ENCODE assay signal across 1 cellular context in the genomic region with DNA sequence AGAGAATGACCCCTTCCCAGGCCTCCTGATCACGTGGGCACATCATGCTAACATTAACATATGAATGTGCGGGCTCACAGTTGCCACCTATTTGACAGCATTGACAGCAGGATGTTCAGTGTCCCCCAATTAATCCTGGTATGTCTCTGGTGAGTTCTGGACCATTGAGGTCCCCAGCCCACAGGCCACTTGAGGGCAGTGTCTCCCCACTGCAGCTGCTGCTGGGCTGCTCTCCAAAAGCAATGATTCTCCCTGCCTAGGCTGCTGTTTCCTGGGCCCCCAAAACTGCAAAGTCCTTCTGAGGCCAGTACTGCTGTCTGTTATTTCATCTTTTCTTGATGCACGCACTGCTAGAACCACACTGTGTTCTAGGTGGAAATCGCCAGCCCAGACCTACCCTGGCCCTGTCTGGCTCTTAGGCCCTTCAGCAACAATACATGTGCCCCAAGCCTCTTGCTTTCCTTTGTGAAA.
TF ChIP-seq lines count a peak whose summit lies in the region.

No MANE protein-coding gene starts in this region.

TF ChIP-seq in SK-N-SH treated with all-trans-retinoic acid at 6 μM for 48 hours, 23 proteins besides CTCF, POLR2A, EP300 and RAD21 (continued from another document):
- TF ChIP-seq, protein P1, sequence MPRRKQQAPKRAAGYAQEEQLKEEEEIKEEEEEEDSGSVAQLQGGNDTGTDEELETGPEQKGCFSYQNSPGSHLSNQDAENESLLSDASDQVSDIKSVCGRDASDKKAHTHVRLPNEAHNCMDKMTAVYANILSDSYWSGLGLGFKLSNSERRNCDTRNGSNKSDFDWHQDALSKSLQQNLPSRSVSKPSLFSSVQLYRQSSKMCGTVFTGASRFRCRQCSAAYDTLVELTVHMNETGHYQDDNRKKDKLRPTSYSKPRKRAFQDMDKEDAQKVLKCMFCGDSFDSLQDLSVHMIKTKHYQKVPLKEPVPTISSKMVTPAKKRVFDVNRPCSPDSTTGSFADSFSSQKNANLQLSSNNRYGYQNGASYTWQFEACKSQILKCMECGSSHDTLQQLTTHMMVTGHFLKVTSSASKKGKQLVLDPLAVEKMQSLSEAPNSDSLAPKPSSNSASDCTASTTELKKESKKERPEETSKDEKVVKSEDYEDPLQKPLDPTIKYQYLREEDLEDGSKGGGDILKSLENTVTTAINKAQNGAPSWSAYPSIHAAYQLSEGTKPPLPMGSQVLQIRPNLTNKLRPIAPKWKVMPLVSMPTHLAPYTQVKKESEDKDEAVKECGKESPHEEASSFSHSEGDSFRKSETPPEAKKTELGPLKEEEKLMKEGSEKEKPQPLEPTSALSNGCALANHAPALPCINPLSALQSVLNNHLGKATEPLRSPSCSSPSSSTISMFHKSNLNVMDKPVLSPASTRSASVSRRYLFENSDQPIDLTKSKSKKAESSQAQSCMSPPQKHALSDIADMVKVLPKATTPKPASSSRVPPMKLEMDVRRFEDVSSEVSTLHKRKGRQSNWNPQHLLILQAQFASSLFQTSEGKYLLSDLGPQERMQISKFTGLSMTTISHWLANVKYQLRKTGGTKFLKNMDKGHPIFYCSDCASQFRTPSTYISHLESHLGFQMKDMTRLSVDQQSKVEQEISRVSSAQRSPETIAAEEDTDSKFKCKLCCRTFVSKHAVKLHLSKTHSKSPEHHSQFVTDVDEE (CRISPR knock-in tag; IDR thresholded peaks at IDR 0.05): no peak
